In genomic region chr5:96733771-96734498, GRCh38 we compare ENCODE assay signal across 1 cellular context.
TF ChIP-seq lines count a peak whose summit lies in the region.

No MANE protein-coding gene starts in this region.

TF ChIP-seq in K562, 482 proteins besides CTCF, POLR2A, EP300 and RAD21 (continued from another document):
- no peak for TF ChIP-seq PREB (CRISPR knock-in tag; IDR thresholded peaks at IDR 0.05)
- TF ChIP-seq ATF3 (IDR thresholded peaks at IDR 0.05), result peak; percentile 94
- no peak for TF ChIP-seq ATF3 (CRISPR knock-in tag; conservative IDR thresholded peaks at IDR 0.05)
- TF ChIP-seq FOXM1 (IDR thresholded peaks at IDR 0.05; ENCODE audit: low read depth), result no peak
- TF ChIP-seq FOXM1 (CRISPR knock-in tag; IDR thresholded peaks at IDR 0.05; ENCODE audit: low read depth), result no peak
- peak in 1 of 2 experiments; percentile 18; a peak in 1 of 4 replicates for TF ChIP-seq KDM1A (IDR thresholded peaks at IDR 0.05)
- peak; percentile 74; the same call in 1 of the 2 replicates for TF ChIP-seq CEBPG (CRISPR knock-in tag; IDR thresholded peaks at IDR 0.05)
- peak; percentile 26 to 87; a peak in 3 of 4 replicates for TF ChIP-seq CEBPG (tag; conservative IDR thresholded peaks at IDR 0.05 in 1 of 2, IDR thresholded peaks at IDR 0.05 in 1 of 2)
- no peak for TF ChIP-seq ZNF282 (CRISPR knock-in tag; IDR thresholded peaks at IDR 0.05)
- no peak for TF ChIP-seq FOXK2 (conservative IDR thresholded peaks at IDR 0.05 in 1 of 2, IDR thresholded peaks at IDR 0.05 in 1 of 2; ENCODE audit: low read depth in 2 of 2)
- no peak for TF ChIP-seq CBX1 (IDR thresholded peaks at IDR 0.05; ENCODE audit: low read depth)
- no peak for TF ChIP-seq CREB3L1 (IDR thresholded peaks at IDR 0.05; ENCODE audit: borderline replicate concordance, low read depth)
- 0 out of 2 replicates have a peak, but pooled peaks have one; percentile 28 for TF ChIP-seq ATF7 (IDR thresholded peaks at IDR 0.05)
- TF ChIP-seq EP400 (IDR thresholded peaks at IDR 0.05), result peak; percentile 38; the same call in 1 of the 2 replicates
- TF ChIP-seq TOE1 (IDR thresholded peaks at IDR 0.05; ENCODE audit: borderline replicate concordance), result no peak
- TF ChIP-seq TOE1 (CRISPR knock-in tag; IDR thresholded peaks at IDR 0.05; ENCODE audit: borderline replicate concordance, low read depth), result no peak
- TF ChIP-seq ZNF699 (CRISPR knock-in tag; IDR thresholded peaks at IDR 0.05; ENCODE audit: insufficient replicate concordance), result no peak
- TF ChIP-seq ZNF224 (CRISPR knock-in tag; IDR thresholded peaks at IDR 0.05), result no peak
- no peak for TF ChIP-seq ZNF76 (CRISPR knock-in tag; IDR thresholded peaks at IDR 0.05; ENCODE audit: borderline replicate concordance)
- 0 out of 2 replicates have a peak, but pooled peaks have one; percentile 7 for TF ChIP-seq NFE2 (IDR thresholded peaks at IDR 0.05; ENCODE audit: low read depth)
- no peak for TF ChIP-seq ETS2 (tag; IDR thresholded peaks at IDR 0.05; ENCODE audit: borderline replicate concordance, poor library complexity, severe bottlenecking)
- TF ChIP-seq NR2C2 (CRISPR knock-in tag; IDR thresholded peaks at IDR 0.05), result no peak
- TF ChIP-seq NR2C2 (tag; IDR thresholded peaks at IDR 0.05), result no peak
- TF ChIP-seq RCOR1 (IDR thresholded peaks at IDR 0.05; ENCODE audit: borderline replicate concordance in 1 of 2, low read depth in 2 of 2, low read length in 2 of 2), result 0 out of 4 replicates have a peak, but pooled peaks of 1 of the 2 experiments have one; percentile 31
- TF ChIP-seq ZEB2 (IDR thresholded peaks at IDR 0.05), result peak; percentile 80
- TF ChIP-seq SMARCA4 (IDR thresholded peaks at IDR 0.05), result 0 out of 2 replicates have a peak, but pooled peaks have one; percentile 10
- TF ChIP-seq FIP1L1 (IDR thresholded peaks at IDR 0.05; ENCODE audit: low read depth, low read length, poor library complexity, severe bottlenecking), result no peak
- TF ChIP-seq FOSL1 (tag; conservative IDR thresholded peaks at IDR 0.05), result peak; percentile 48
- no peak for TF ChIP-seq VEZF1 (CRISPR knock-in tag; IDR thresholded peaks at IDR 0.05)
- peak; percentile 46 for TF ChIP-seq CEBPB (tag; IDR thresholded peaks at IDR 0.05)
